7 cellular contexts compared by ENCODE assay signal in genomic region chr1:53238197-53239155, GRCh38. TPM values are rescaled to one million over a fixed set of nuclear protein-coding genes. Genes with fewer than 3 reads are reported as not detected.
DNase-seq lines count a peak whose midpoint lies in the region; ATAC-seq and TF ChIP-seq lines count a peak whose summit lies in the region.

Gene MAGOH, minus strand, starts transcription at chr1:53238518. Its CDS starts 70 bp downstream, at chr1:53238448.

- no peaks in the 10 kb centered on the region for H3K36me3 ChIP-seq in hepatocyte (replicated peaks; ENCODE audit: insufficient read depth, low read depth)

- peaks cover 30% of the 10 kb centered on the region for H3K79me2 ChIP-seq in hepatocyte

- DNase-seq in NCI-H2081 (lab: John Stamatoyannopoulos, UW) (peak; percentile 90 to 96), T1000 (lab: John Stamatoyannopoulos, UW) (peak; percentile 85), astrocyte of the hippocampus (ENCODE audit: low read depth, low spot score) (peak; percentile 98), hepatocyte (ENCODE audit: low spot score) (peak; percentile 97), retina (peak; percentile 98)

- peak within 1 kb of the TSS; percentile 88 for H3K4me2 ChIP-seq in hepatocyte

- WGBS in hepatocyte (ENCODE audit: low lambda C conversion rate, missing lambda C conversion rate): 6% methylated on average over 64 of the region's 64 CpGs

- H3K4me3 ChIP-seq in hepatocyte: peak within 1 kb of the TSS; percentile 63

- peak within 1 kb of the TSS; percentile 82 for H3K27ac ChIP-seq in hepatocyte

- H3K4me1 ChIP-seq in hepatocyte (ENCODE audit: insufficient read depth): peaks cover 17% of the 10 kb centered on the region

- H3K9me3 ChIP-seq in hepatocyte (ENCODE audit: low read depth): no peaks in the 10 kb centered on the region

- no peaks in the 10 kb centered on the region for H4K20me1 ChIP-seq in hepatocyte (ENCODE audit: insufficient read depth, poor library complexity, severe bottlenecking)

- ATAC-seq in GM18508 (IDR thresholded peaks at IDR 0.05; ENCODE audit: insufficient read depth, unreplicated experiment) (peak; percentile 88), HG03025 (IDR thresholded peaks at IDR 0.05; ENCODE audit: low FRiP score, unreplicated experiment) (peak; percentile 93)

- no peaks in the 10 kb centered on the region for H3K9me2 ChIP-seq in hepatocyte (replicated peaks; ENCODE audit: insufficient read depth)

- H3K27me3 ChIP-seq in hepatocyte: no peaks in the 10 kb centered on the region

- peak within 1 kb of the TSS; percentile 80 for H2AFZ ChIP-seq in hepatocyte

- no peak for TF ChIP-seq CTCF in hepatocyte (IDR thresholded peaks at IDR 0.05; ENCODE audit: poor library complexity)

RNA-seq across cellular contexts. Expression of gene MAGOH, which starts in this region (rescaled TPM):
- total RNA-seq in hepatocyte: 28.4 and 31.8 TPM in 2 replicates
- 26.7 and 35.2 TPM in 2 replicates for polyA plus RNA-seq in hepatocyte

Comparison
In these comparisons a context has a peak if more than half of its experiments do, and no peak if none do; other contexts are left out.
1. Peak in every context shown above with its lines: DNase-seq, ATAC-seq, H3K4me3 ChIP-seq and H3K27ac ChIP-seq.